1 cellular context compared by ENCODE assay signal in the genomic region with DNA sequence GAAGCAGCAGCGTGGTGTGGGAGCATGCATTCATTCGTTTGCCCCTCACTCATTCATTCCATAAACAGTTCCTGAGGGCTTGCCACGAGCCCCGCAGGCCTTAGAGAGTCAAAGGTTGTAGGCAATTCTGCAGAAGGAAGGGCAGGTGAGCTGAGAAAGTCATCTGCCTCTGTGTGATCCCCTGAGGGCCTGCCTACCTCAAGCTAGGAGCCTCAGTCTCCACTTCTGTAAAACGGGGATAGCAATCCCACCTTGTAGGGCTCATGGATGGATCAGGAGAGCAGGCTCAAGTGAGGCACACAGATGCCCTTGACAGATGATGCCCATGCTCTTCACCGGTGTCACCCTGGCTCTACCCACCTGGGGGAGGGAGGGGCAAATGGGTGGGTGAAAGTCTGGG.
TF ChIP-seq lines count a peak whose summit lies in the region.

No MANE protein-coding gene starts in this region.

TF ChIP-seq in HCT116, 20 proteins besides CTCF, POLR2A, EP300 and RAD21 (continued from another document):
- TF ChIP-seq, protein P1, sequence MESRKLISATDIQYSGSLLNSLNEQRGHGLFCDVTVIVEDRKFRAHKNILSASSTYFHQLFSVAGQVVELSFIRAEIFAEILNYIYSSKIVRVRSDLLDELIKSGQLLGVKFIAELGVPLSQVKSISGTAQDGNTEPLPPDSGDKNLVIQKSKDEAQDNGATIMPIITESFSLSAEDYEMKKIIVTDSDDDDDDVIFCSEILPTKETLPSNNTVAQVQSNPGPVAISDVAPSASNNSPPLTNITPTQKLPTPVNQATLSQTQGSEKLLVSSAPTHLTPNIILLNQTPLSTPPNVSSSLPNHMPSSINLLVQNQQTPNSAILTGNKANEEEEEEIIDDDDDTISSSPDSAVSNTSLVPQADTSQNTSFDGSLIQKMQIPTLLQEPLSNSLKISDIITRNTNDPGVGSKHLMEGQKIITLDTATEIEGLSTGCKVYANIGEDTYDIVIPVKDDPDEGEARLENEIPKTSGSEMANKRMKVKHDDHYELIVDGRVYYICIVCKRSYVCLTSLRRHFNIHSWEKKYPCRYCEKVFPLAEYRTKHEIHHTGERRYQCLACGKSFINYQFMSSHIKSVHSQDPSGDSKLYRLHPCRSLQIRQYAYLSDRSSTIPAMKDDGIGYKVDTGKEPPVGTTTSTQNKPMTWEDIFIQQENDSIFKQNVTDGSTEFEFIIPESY (IDR thresholded peaks at IDR 0.05; ENCODE audit: extremely low read depth, insufficient replicate concordance, low read length): no peak
- TF ChIP-seq CBX3 (IDR thresholded peaks at IDR 0.05; ENCODE audit: low read depth) (no peak), YY1 (IDR thresholded peaks at IDR 0.05; ENCODE audit: extremely low read depth, insufficient replicate concordance, low read depth, low read length) (no peak)
TF ChIP-seq in HCT116: peak in this region for 0.
